Comparison of ENCODE assay signal across 11 cellular contexts in genomic region chr1:87968259-87968955, GRCh38.
DNase-seq lines count a peak whose midpoint lies in the region; ATAC-seq and TF ChIP-seq lines count a peak whose summit lies in the region.
"Had no signal": no experiment of that assay in that cellular context is flagged by ENCODE, and none has a peak within 500 bp of the region (broad histone marks: within the 10 kb centered on the region; RNA-seq: fewer than 3 reads in every experiment).

No MANE protein-coding gene starts in this region.

- H3K4me3 Mint-ChIP-seq in activated T-helper 17 cell treated with anti-CD3 and anti-CD28 coated beads, Interleukin-2, amount 50 U/mL, for 72 hours: no peak overlapping the region

- no peaks in the 10 kb centered on the region for H3K4me1 Mint-ChIP-seq in activated T-helper 17 cell treated with anti-CD3 and anti-CD28 coated beads, Interleukin-2, amount 50 U/mL, for 72 hours

- H3K4me3 ChIP-seq in osteoblast (ENCODE audit: insufficient read depth, low read length): no peak overlapping the region

- H2AFZ ChIP-seq in osteoblast (ENCODE audit: low read length): peak overlapping the region; percentile 62

- H3K27me3 Mint-ChIP-seq in activated T-helper 17 cell treated with anti-CD3 and anti-CD28 coated beads, Interleukin-2, amount 50 U/mL, for 72 hours: no peaks in the 10 kb centered on the region

- H3K36me3 Mint-ChIP-seq in activated T-helper 17 cell treated with anti-CD3 and anti-CD28 coated beads, Interleukin-2, amount 50 U/mL, for 72 hours (ENCODE audit: low read depth): no peaks in the 10 kb centered on the region

- peaks cover 43% of the 10 kb centered on the region for H3K4me1 ChIP-seq in osteoblast (ENCODE audit: insufficient read depth, low read length)

- peak overlapping the region; percentile 79 for H3K27ac ChIP-seq in osteoblast (ENCODE audit: low read depth, low read length)

- peak overlapping the region; percentile 55 for H3K4me2 ChIP-seq in osteoblast (ENCODE audit: insufficient read depth, low read length)

- no peaks in the 10 kb centered on the region for H3K79me2 ChIP-seq in osteoblast (ENCODE audit: insufficient read depth, low read length)

- intact Hi-C loops in Right ventricle myocardium inferior (cut with DNase I): no loop called here
- intact Hi-C loops in cardiac septum (cut with DNase I): no loop called here
- intact Hi-C loops in Right ventricle myocardium superior (cut with DNase I): no loop called here

- no peaks in the 10 kb centered on the region for H4K20me1 ChIP-seq in osteoblast (ENCODE audit: insufficient read depth, low read length)

- TF ChIP-seq CTCF in osteoblast (IDR thresholded peaks at IDR 0.05; ENCODE audit: extremely low read depth, low read depth, low read length): no peak

- ATAC-seq in Right ventricle myocardium inferior: peak; percentile 92
- peak; percentile 92 for ATAC-seq in Right ventricle myocardium superior (ENCODE audit: poor library complexity)
- no peak for ATAC-seq in activated T-helper 17 cell treated with anti-CD3 and anti-CD28 coated beads, Interleukin-2, amount 50 U/mL, for 72 hours (replicated peaks)
- ATAC-seq in GM19467 (IDR thresholded peaks at IDR 0.05; ENCODE audit: unreplicated experiment): no peak
- ATAC-seq in GM21576 (IDR thresholded peaks at IDR 0.05; ENCODE audit: unreplicated experiment): no peak

- H3K27ac Mint-ChIP-seq in activated T-helper 17 cell treated with anti-CD3 and anti-CD28 coated beads, Interleukin-2, amount 50 U/mL, for 72 hours: no peak overlapping the region

- H3K9me3 ChIP-seq in osteoblast (ENCODE audit: low read depth, low read length): no peaks in the 10 kb centered on the region

- H3K27me3 ChIP-seq in osteoblast (ENCODE audit: insufficient read depth, low read length): no peaks in the 10 kb centered on the region

- no peak for DNase-seq in Right ventricle myocardium inferior (ENCODE audit: missing footprints)
- DNase-seq in cardiac septum (ENCODE audit: low spot score): no peak
- DNase-seq in Right ventricle myocardium superior: peak; percentile 53
- DNase-seq in osteoblast (ENCODE audit: insufficient read length, low spot score, missing footprints): no peak
- DNase-seq in UCSD-AML1 (lab: John Stamatoyannopoulos, UW; ENCODE audit: unreplicated experiment): no peak
- DNase-seq: 8988T; activated naive CD4-positive, alpha-beta T cell treated with Interleukin-2 at 50 U/mL for 16 hours; T1000 had no signal

- H3K36me3 ChIP-seq in osteoblast (ENCODE audit: insufficient read depth, low read length): no peaks in the 10 kb centered on the region

- H3K9me3 Mint-ChIP-seq in activated T-helper 17 cell treated with anti-CD3 and anti-CD28 coated beads, Interleukin-2, amount 50 U/mL, for 72 hours: no peaks in the 10 kb centered on the region

Comparison
In these comparisons a context has a peak if more than half of its experiments do, and no peak if none do; other contexts are left out.
1. ATAC-seq: peak in Right ventricle myocardium inferior (single experiment) and Right ventricle myocardium superior (single experiment); none in activated T-helper 17 cell treated with anti-CD3 and anti-CD28 coated beads, Interleukin-2, amount 50 U/mL, for 72 hours (single experiment), GM19467 (single experiment) and GM21576 (single experiment).